ENCODE assay signal across 1 cellular context in genomic region chr12:122454250-122454721, GRCh38.
TF ChIP-seq lines count a peak whose summit lies in the region.

No MANE protein-coding gene starts in this region.

TF ChIP-seq in WTC11, 78 proteins besides CTCF, POLR2A, EP300 and RAD21 (continued from another document):
- TF ChIP-seq AR (CRISPR knock-in tag; IDR thresholded peaks at IDR 0.05) (no peak), TP53 (CRISPR knock-in tag; IDR thresholded peaks at IDR 0.05) (no peak), ETV6 (CRISPR knock-in tag; IDR thresholded peaks at IDR 0.05) (no peak), CREB1 (CRISPR knock-in tag; IDR thresholded peaks at IDR 0.05) (no peak), FOXK1 (CRISPR knock-in tag; IDR thresholded peaks at IDR 0.05) (no peak), ZNF121 (CRISPR knock-in tag; IDR thresholded peaks at IDR 0.05) (no peak), E2F4 (CRISPR knock-in tag; IDR thresholded peaks at IDR 0.05; ENCODE audit: borderline replicate concordance, low read depth) (no peak), STAT6 (CRISPR knock-in tag; conservative IDR thresholded peaks at IDR 0.05; ENCODE audit: low read depth) (no peak), JUN (CRISPR knock-in tag; IDR thresholded peaks at IDR 0.05) (no peak), ZNF138 (CRISPR knock-in tag; conservative IDR thresholded peaks at IDR 0.05) (no peak)
